17 cellular contexts compared by ENCODE assay signal in the genomic region with DNA sequence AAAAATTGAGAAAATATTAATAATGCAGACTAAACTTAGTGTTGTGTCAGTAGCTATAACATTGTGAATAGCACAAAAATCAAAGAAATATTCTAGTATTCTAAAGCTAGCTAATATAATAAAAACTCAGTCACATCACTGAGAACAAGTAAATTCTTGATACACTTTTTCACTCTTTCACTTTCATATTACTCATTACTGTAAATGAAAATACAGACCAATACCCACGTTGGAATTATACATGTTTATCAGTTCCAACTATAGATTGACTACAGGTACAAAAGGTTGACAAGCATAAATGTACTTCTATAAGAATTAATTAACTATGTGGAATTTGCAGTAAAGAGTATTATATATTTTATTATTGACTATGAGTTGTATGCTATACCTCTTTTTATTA.
"Had no signal": no experiment of that assay in that cellular context is flagged by ENCODE, and none has a peak within 500 bp of the region (broad histone marks: within the 10 kb centered on the region; RNA-seq: fewer than 3 reads in every experiment).

No MANE protein-coding gene starts in this region.

- ATAC-seq: activated CD4-positive, alpha-beta T cell treated with anti-CD3 and anti-CD28 coated beads for 36 hours; activated CD8-positive, alpha-beta T cell treated with anti-CD3 and anti-CD28 coated beads for 36 hours; activated T-cell treated with anti-CD3 and anti-CD28 coated beads, Interleukin-2, amount 50 U/mL, for 72 hours had no signal

- H3K4me1 ChIP-seq: stomach had no signal

- H3K9me3 ChIP-seq: stomach, thoracic aorta had no signal

- DNase-seq: activated CD4-positive, alpha-beta T cell treated with anti-CD3 and anti-CD28 coated beads for 36 hours; activated CD8-positive, alpha-beta memory T cell treated with anti-CD3 and anti-CD28 coated beads, Interleukin-2, amount 50 U/mL, for 4 hours; activated CD8-positive, alpha-beta T cell treated with anti-CD3 and anti-CD28 coated beads for 36 hours; activated gamma-delta T cell treated with Interleukin-2 at 50 U/mL for 16 hours; activated naive CD8-positive, alpha-beta T cell treated with anti-CD3 and anti-CD28 coated beads, Interleukin-2, amount 10 ng/mL, durations not matched to agents 7 days and 5 days; activated T-cell treated with anti-CD3 and anti-CD28 coated beads, Interleukin-2, amount 50 U/mL, for 72 hours; anterior cingulate cortex; cerebellar nuclear complex; dermis blood vessel endothelial cell; endodermal cell; hypothalamus; kidney glomerular epithelial cell; nephron progenitor cell; stimulated activated CD4-positive, alpha-beta T cell treated with anti-CD3 and anti-CD28 coated beads, Interleukin-4, amount 100 ng/mL, for 24 hours; stomach had no signal

- H3K36me3 ChIP-seq: stomach, thoracic aorta had no signal

- H3K4me3 ChIP-seq: stomach, thoracic aorta had no signal

- H3K27me3 ChIP-seq: stomach had no signal

- H3K27ac ChIP-seq: stomach, thoracic aorta, VCaP had no signal
